Comparison of ENCODE assay signal across 1 cellular context in the genomic region with DNA sequence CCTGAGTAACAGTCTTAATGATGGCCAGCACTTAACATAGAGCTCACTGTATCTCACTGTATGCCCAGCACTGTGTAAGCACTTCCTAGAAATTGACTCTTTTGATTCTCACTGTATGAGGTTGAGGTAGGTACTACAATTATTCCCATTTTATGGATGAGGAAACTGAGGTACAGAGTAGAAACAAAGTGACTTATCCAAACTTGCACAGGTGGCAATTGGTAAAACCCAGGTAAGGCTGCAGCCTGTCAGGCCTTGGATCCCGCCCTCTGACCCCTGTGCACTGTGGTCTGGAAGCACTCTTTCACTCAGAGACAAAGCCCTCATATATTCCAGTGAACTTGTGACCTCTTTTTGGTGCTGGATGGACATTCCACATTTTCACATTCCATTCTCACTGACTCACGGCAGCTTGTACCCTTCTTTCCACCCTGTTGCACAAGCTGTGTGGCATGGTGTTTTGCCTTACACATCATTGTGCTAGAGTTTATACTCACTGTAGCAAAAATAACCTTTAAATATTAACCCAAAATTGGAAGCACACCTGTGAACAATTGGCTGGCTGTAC.
TF ChIP-seq lines count a peak whose summit lies in the region.

No MANE protein-coding gene starts in this region.

TF ChIP-seq in HepG2, 621 proteins besides CTCF, POLR2A, EP300 and RAD21 (continued from another document and continues in another):
- TF ChIP-seq, protein P1, sequence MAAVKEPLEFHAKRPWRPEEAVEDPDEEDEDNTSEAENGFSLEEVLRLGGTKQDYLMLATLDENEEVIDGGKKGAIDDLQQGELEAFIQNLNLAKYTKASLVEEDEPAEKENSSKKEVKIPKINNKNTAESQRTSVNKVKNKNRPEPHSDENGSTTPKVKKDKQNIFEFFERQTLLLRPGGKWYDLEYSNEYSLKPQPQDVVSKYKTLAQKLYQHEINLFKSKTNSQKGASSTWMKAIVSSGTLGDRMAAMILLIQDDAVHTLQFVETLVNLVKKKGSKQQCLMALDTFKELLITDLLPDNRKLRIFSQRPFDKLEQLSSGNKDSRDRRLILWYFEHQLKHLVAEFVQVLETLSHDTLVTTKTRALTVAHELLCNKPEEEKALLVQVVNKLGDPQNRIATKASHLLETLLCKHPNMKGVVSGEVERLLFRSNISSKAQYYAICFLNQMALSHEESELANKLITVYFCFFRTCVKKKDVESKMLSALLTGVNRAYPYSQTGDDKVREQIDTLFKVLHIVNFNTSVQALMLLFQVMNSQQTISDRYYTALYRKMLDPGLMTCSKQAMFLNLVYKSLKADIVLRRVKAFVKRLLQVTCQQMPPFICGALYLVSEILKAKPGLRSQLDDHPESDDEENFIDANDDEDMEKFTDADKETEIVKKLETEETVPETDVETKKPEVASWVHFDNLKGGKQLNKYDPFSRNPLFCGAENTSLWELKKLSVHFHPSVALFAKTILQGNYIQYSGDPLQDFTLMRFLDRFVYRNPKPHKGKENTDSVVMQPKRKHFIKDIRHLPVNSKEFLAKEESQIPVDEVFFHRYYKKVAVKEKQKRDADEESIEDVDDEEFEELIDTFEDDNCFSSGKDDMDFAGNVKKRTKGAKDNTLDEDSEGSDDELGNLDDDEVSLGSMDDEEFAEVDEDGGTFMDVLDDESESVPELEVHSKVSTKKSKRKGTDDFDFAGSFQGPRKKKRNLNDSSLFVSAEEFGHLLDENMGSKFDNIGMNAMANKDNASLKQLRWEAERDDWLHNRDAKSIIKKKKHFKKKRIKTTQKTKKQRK (IDR thresholded peaks at IDR 0.05; ENCODE audit: low read length): no peak
- TF ChIP-seq ZNF335 (CRISPR knock-in tag; IDR thresholded peaks at IDR 0.05) (no peak; the same call in 1 of the 2 replicates), ZNF292 (CRISPR knock-in tag; IDR thresholded peaks at IDR 0.05; ENCODE audit: borderline replicate concordance, low read depth) (peak; percentile 97), GTF3A (CRISPR knock-in tag; conservative IDR thresholded peaks at IDR 0.05) (no peak), FOXO1 (CRISPR knock-in tag; IDR thresholded peaks at IDR 0.05) (peak; percentile 96), YY1 (IDR thresholded peaks at IDR 0.05; ENCODE audit: insufficient read depth, insufficient replicate concordance, low read depth, low read length) (no peak), HOXD1 (CRISPR knock-in tag; IDR thresholded peaks at IDR 0.05) (0 out of 2 replicates have a peak, but pooled peaks have one; percentile 49), ZSCAN31 (CRISPR knock-in tag; IDR thresholded peaks at IDR 0.05; ENCODE audit: low read depth) (peak; percentile 52; the same call in 1 of the 2 replicates), ZNF253 (CRISPR knock-in tag; IDR thresholded peaks at IDR 0.05; ENCODE audit: borderline replicate concordance) (no peak), ZNF326 (CRISPR knock-in tag; IDR thresholded peaks at IDR 0.05; ENCODE audit: borderline replicate concordance) (no peak), ARID3A (IDR thresholded peaks at IDR 0.05; ENCODE audit: low read depth, low read length) (peak; percentile 47; the same call in 1 of the 2 replicates), ZNF382 (CRISPR knock-in tag; IDR thresholded peaks at IDR 0.05; ENCODE audit: borderline replicate concordance) (no peak), ZZZ3 (CRISPR knock-in tag; IDR thresholded peaks at IDR 0.05; ENCODE audit: borderline replicate concordance) (no peak), SP1 (IDR thresholded peaks at IDR 0.05) (no peak), SP1 (CRISPR knock-in tag; IDR thresholded peaks at IDR 0.05) (0 out of 2 replicates have a peak, but pooled peaks have one; percentile 36), BCL6 (CRISPR knock-in tag; IDR thresholded peaks at IDR 0.05) (peak; percentile 95), ZBTB26 (CRISPR knock-in tag; IDR thresholded peaks at IDR 0.05; ENCODE audit: borderline replicate concordance) (no peak), DR1 (CRISPR knock-in tag; IDR thresholded peaks at IDR 0.05) (no peak), ZNF781 (CRISPR knock-in tag; IDR thresholded peaks at IDR 0.05; ENCODE audit: borderline replicate concordance, not compliant biosample characterization) (no peak), ATRX (CRISPR knock-in tag; IDR thresholded peaks at IDR 0.05; ENCODE audit: borderline replicate concordance) (no peak), ZNF749 (CRISPR knock-in tag; IDR thresholded peaks at IDR 0.05; ENCODE audit: borderline replicate concordance) (no peak; the same call in 1 of the 2 replicates), YEATS4 (CRISPR knock-in tag; IDR thresholded peaks at IDR 0.05; ENCODE audit: borderline replicate concordance) (peak; percentile 26; the same call in 1 of the 2 replicates), ZSCAN20 (CRISPR knock-in tag; IDR thresholded peaks at IDR 0.05; ENCODE audit: borderline replicate concordance) (no peak), HOXA9 (CRISPR knock-in tag; IDR thresholded peaks at IDR 0.05; ENCODE audit: borderline replicate concordance) (no peak), ZNF660 (CRISPR knock-in tag; IDR thresholded peaks at IDR 0.05; ENCODE audit: borderline replicate concordance, low read depth) (no peak), ZBTB21 (CRISPR knock-in tag; IDR thresholded peaks at IDR 0.05) (peak; percentile 56; the same call in 1 of the 2 replicates), KAT2B (IDR thresholded peaks at IDR 0.05; ENCODE audit: borderline replicate concordance, low read depth, low read length) (no peak), HNRNPH1 (optimal IDR thresholded peaks at IDR 0.05; ENCODE audit: low read depth, low read length) (no peak), STAT6 (CRISPR knock-in tag; IDR thresholded peaks at IDR 0.05; ENCODE audit: borderline replicate concordance) (no peak)
- TF ChIP-seq, protein P2, sequence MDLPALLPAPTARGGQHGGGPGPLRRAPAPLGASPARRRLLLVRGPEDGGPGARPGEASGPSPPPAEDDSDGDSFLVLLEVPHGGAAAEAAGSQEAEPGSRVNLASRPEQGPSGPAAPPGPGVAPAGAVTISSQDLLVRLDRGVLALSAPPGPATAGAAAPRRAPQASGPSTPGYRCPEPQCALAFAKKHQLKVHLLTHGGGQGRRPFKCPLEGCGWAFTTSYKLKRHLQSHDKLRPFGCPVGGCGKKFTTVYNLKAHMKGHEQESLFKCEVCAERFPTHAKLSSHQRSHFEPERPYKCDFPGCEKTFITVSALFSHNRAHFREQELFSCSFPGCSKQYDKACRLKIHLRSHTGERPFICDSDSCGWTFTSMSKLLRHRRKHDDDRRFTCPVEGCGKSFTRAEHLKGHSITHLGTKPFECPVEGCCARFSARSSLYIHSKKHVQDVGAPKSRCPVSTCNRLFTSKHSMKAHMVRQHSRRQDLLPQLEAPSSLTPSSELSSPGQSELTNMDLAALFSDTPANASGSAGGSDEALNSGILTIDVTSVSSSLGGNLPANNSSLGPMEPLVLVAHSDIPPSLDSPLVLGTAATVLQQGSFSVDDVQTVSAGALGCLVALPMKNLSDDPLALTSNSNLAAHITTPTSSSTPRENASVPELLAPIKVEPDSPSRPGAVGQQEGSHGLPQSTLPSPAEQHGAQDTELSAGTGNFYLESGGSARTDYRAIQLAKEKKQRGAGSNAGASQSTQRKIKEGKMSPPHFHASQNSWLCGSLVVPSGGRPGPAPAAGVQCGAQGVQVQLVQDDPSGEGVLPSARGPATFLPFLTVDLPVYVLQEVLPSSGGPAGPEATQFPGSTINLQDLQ (CRISPR knock-in tag; IDR thresholded peaks at IDR 0.05): no peak
- TF ChIP-seq, protein P3, sequence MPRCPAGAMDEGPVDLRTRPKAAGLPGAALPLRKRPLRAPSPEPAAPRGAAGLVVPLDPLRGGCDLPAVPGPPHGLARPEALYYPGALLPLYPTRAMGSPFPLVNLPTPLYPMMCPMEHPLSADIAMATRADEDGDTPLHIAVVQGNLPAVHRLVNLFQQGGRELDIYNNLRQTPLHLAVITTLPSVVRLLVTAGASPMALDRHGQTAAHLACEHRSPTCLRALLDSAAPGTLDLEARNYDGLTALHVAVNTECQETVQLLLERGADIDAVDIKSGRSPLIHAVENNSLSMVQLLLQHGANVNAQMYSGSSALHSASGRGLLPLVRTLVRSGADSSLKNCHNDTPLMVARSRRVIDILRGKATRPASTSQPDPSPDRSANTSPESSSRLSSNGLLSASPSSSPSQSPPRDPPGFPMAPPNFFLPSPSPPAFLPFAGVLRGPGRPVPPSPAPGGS (CRISPR knock-in tag; IDR thresholded peaks at IDR 0.05): no peak
- TF ChIP-seq, protein P4, sequence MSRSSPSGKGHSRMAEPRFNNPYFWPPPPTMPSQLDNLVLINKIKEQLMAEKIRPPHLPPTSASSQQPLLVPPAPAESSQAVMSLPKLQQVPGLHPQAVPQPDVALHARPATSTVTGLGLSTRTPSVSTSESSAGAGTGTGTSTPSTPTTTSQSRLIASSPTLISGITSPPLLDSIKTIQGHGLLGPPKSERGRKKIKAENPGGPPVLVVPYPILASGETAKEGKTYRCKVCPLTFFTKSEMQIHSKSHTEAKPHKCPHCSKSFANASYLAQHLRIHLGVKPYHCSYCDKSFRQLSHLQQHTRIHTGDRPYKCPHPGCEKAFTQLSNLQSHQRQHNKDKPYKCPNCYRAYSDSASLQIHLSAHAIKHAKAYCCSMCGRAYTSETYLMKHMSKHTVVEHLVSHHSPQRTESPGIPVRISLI (CRISPR knock-in tag; IDR thresholded peaks at IDR 0.05; ENCODE audit: borderline replicate concordance): peak; percentile 61; the same call in 1 of the 2 replicates
- TF ChIP-seq, protein P5, sequence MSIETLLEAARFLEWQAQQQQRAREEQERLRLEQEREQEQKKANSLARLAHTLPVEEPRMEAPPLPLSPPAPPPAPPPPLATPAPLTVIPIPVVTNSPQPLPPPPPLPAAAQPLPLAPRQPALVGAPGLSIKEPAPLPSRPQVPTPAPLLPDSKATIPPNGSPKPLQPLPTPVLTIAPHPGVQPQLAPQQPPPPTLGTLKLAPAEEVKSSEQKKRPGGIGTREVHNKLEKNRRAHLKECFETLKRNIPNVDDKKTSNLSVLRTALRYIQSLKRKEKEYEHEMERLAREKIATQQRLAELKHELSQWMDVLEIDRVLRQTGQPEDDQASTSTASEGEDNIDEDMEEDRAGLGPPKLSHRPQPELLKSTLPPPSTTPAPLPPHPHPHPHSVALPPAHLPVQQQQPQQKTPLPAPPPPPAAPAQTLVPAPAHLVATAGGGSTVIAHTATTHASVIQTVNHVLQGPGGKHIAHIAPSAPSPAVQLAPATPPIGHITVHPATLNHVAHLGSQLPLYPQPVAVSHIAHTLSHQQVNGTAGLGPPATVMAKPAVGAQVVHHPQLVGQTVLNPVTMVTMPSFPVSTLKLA (IDR thresholded peaks at IDR 0.05): no peak
